ENCODE assay signal across 11 cellular contexts in genomic region chr6:13404115-13404891, GRCh38.
A peak's percentile ranks its signal among the peaks of the same experiment; 100 is the strongest.
DNase-seq lines count a peak whose midpoint lies in the region; ATAC-seq and TF ChIP-seq lines count a peak whose summit lies in the region.
"Had no signal": no experiment of that assay in that cellular context is flagged by ENCODE, and none has a peak within 500 bp of the region (broad histone marks: within the 10 kb centered on the region; RNA-seq: fewer than 3 reads in every experiment).

No MANE protein-coding gene starts in this region.

- H3K9ac ChIP-seq in adipocyte (ENCODE audit: low read length) (no peak overlapping the region), smooth muscle cell (ENCODE audit: low read depth) (no peak overlapping the region)

- POLR2A ChIA-PET in CD8-positive, alpha-beta T cell (lab: Charles Lee): no interaction called here

- DNase-seq in HL-60 (ENCODE audit: low read depth in 1 of 2, low spot score in 1 of 2) (peak; percentile 91 to 93), adipocyte (ENCODE audit: low read depth) (peak; percentile 39), left ventricle myocardium superior (no peak), smooth muscle cell (lab: John Stamatoyannopoulos, UW; ENCODE audit: unreplicated experiment) (no peak), Ammon's horn (ENCODE audit: low spot score) (no peak), NCI-H1930 (lab: John Stamatoyannopoulos, UW) (no peak), NCI-H2029 (lab: John Stamatoyannopoulos, UW) (no peak)
- no peak for DNase-seq in CD8-positive, alpha-beta T cell
- DNase-seq: cortex of kidney, left cardiac atrium, NCI-H2029 treated with DMSO at 0.1 percent for 48 hours had no signal

- ATAC-seq in left ventricle myocardium superior: peak; percentile 10
- ATAC-seq in CD8-positive, alpha-beta T cell: no peak

- no peaks in the 10 kb centered on the region for H3K9me3 Mint-ChIP-seq in CD8-positive, alpha-beta T cell

- H2AFZ ChIP-seq in smooth muscle cell (ENCODE audit: low read depth): peak overlapping the region; percentile 15

- intact Hi-C loops in left ventricle myocardium superior (cut with micrococcal nuclease): no loop called here
- intact Hi-C loops in CD8-positive, alpha-beta T cell (cut with DNase I, micrococcal nuclease): no loop called here

- H3K4me3 Mint-ChIP-seq in CD8-positive, alpha-beta T cell: no peak overlapping the region

- H3K9me3 ChIP-seq in adipocyte (ENCODE audit: control insufficient read depth, low read length) (no peaks in the 10 kb centered on the region), smooth muscle cell (replicated peaks; ENCODE audit: low read depth) (no peaks in the 10 kb centered on the region)
- no peaks in the 10 kb centered on the region for H3K9me3 ChIP-seq in CD8-positive, alpha-beta T cell (ENCODE audit: low read length)

- no peaks in the 10 kb centered on the region for H3K27me3 Mint-ChIP-seq in CD8-positive, alpha-beta T cell (ENCODE audit: low read depth)

- no peak overlapping the region for H3K27ac Mint-ChIP-seq in CD8-positive, alpha-beta T cell

- no peaks in the 10 kb centered on the region for H3F3A ChIP-seq in smooth muscle cell (ENCODE audit: low read depth)

- CTCF ChIA-PET in CD8-positive, alpha-beta T cell (lab: Charles Lee): no interaction called here

- WGBS in smooth muscle cell (ENCODE audit: low lambda C conversion rate): 36% methylated on average over 5 of the region's 5 CpGs

- no peaks in the 10 kb centered on the region for H3K36me3 Mint-ChIP-seq in CD8-positive, alpha-beta T cell

- H3K4me2 ChIP-seq in smooth muscle cell: peak overlapping the region; percentile 3

- H3K27ac ChIP-seq in HL-60 (replicated peaks): peak overlapping the region; percentile 88
- peak overlapping the region; percentile 41 for H3K27ac ChIP-seq in smooth muscle cell (ENCODE audit: low read depth)
- H3K27ac ChIP-seq in CD8-positive, alpha-beta T cell (ENCODE audit: low read depth, low read length): no peak overlapping the region

- peaks cover 35% of the 10 kb centered on the region for H3K79me2 ChIP-seq in smooth muscle cell (ENCODE audit: low read depth)

- H3K4me1 Mint-ChIP-seq in CD8-positive, alpha-beta T cell (ENCODE audit: low read depth): no peaks in the 10 kb centered on the region

- H3K4me3 ChIP-seq in HL-60 (replicated peaks; ENCODE audit: insufficient read depth, low read length) (no peak overlapping the region), adipocyte (ENCODE audit: low read length) (peak overlapping the region; percentile 42), smooth muscle cell (no peak overlapping the region)
- no peak overlapping the region for H3K4me3 ChIP-seq in CD8-positive, alpha-beta T cell (ENCODE audit: low read depth, low read length)

- H3K36me3 ChIP-seq in adipocyte (ENCODE audit: control insufficient read depth, insufficient read depth, low read length, severe bottlenecking) (no peaks in the 10 kb centered on the region), smooth muscle cell (ENCODE audit: low read depth) (no peaks in the 10 kb centered on the region)
- no peaks in the 10 kb centered on the region for H3K36me3 ChIP-seq in CD8-positive, alpha-beta T cell (ENCODE audit: insufficient read depth, low read length)

- no peaks in the 10 kb centered on the region for H4K20me1 ChIP-seq in smooth muscle cell (ENCODE audit: low read depth)

- no peak for TF ChIP-seq CTCF in HL-60 (IDR thresholded peaks at IDR 0.05; ENCODE audit: insufficient read depth, low read length)
- no peak for TF ChIP-seq CTCF in smooth muscle cell (IDR thresholded peaks at IDR 0.05; ENCODE audit: borderline replicate concordance, insufficient read depth, poor library complexity, severe bottlenecking)
- TF ChIP-seq CTCF in CD8-positive, alpha-beta T cell (IDR thresholded peaks at IDR 0.05): no peak

- H3K27me3 ChIP-seq in HL-60 (ENCODE audit: insufficient read depth, poor library complexity, severe bottlenecking): no peaks in the 10 kb centered on the region
- no peaks in the 10 kb centered on the region for H3K27me3 ChIP-seq in adipocyte (replicated peaks; ENCODE audit: control insufficient read depth, insufficient read depth, low read length)
- H3K27me3 ChIP-seq in smooth muscle cell (ENCODE audit: low read depth): no peaks in the 10 kb centered on the region
- H3K27me3 ChIP-seq in CD8-positive, alpha-beta T cell (ENCODE audit: insufficient read depth, low read length): no peaks in the 10 kb centered on the region

- H3K4me1 ChIP-seq in adipocyte (ENCODE audit: control insufficient read depth, insufficient read depth, low read length) (peaks cover 34% of the 10 kb centered on the region), smooth muscle cell (ENCODE audit: low read depth) (no peaks in the 10 kb centered on the region)
- no peaks in the 10 kb centered on the region for H3K4me1 ChIP-seq in CD8-positive, alpha-beta T cell (ENCODE audit: insufficient read depth, low read length)

Comparison
In these comparisons a context has a peak if more than half of its experiments do, and no peak if none do; other contexts are left out.
1. DNase-seq: peak in HL-60 (2 of 2) and adipocyte (single experiment); none in left ventricle myocardium superior (single experiment), smooth muscle cell (single experiment), CD8-positive, alpha-beta T cell (0 of 7), Ammon's horn (single experiment), NCI-H1930 (0 of 2) and NCI-H2029 (single experiment).